ENCODE assay signal across 1 cellular context in the genomic region with DNA sequence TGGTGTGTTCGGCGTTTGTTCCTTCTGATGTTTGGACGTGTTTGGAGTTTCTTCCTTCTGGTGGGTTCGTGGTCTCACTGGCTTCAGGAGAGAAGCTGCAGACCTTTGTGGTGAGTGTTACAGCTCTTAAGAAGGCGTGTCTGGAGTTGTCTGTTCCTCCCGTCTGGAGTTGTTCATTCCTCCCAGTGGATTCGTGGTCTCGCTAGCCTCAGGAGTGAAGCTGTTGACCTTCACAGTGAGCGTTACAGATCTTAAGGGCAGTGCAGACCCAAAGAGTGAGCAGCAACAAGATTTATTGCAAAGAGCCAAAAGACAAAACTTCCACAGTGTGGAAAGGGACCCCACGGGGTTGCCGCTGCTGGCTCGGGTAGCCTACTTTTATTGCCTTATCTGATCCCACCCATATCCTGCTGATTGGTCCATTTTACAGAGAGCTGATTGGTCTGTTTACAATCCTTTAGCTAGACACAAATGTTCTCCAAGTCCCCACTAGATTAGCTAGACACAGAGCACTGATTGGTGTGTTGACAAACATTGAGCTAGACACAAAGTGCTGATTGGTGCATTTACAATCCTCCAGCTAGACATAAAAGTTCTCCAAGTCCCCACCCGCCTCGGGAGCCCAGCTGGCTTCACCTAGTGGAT.
TF ChIP-seq lines count a peak whose summit lies in the region.

No MANE protein-coding gene starts in this region.

TF ChIP-seq in HepG2, 621 proteins besides CTCF, POLR2A, EP300 and RAD21:
- TF ChIP-seq NFYB (CRISPR knock-in tag; IDR thresholded peaks at IDR 0.05) = peak; percentile 66
- peak; percentile 10 to 60; a peak in 2 of 4 replicates for TF ChIP-seq MAFK (conservative IDR thresholded peaks at IDR 0.05 in 1 of 2, IDR thresholded peaks at IDR 0.05 in 1 of 2; ENCODE audit: low read length in 2 of 2)
- 0 out of 2 replicates have a peak, but pooled peaks have one; percentile 26 for TF ChIP-seq ZNF430 (CRISPR knock-in tag; IDR thresholded peaks at IDR 0.05)
- peak; percentile 16; the same call in 1 of the 2 replicates for TF ChIP-seq MAFF (IDR thresholded peaks at IDR 0.05; ENCODE audit: low read depth, low read length)
- peak; percentile 52; the same call in 1 of the 2 replicates for TF ChIP-seq NFYC (CRISPR knock-in tag; IDR thresholded peaks at IDR 0.05)
